ENCODE assay signal across 13 cellular contexts in the genomic region with DNA sequence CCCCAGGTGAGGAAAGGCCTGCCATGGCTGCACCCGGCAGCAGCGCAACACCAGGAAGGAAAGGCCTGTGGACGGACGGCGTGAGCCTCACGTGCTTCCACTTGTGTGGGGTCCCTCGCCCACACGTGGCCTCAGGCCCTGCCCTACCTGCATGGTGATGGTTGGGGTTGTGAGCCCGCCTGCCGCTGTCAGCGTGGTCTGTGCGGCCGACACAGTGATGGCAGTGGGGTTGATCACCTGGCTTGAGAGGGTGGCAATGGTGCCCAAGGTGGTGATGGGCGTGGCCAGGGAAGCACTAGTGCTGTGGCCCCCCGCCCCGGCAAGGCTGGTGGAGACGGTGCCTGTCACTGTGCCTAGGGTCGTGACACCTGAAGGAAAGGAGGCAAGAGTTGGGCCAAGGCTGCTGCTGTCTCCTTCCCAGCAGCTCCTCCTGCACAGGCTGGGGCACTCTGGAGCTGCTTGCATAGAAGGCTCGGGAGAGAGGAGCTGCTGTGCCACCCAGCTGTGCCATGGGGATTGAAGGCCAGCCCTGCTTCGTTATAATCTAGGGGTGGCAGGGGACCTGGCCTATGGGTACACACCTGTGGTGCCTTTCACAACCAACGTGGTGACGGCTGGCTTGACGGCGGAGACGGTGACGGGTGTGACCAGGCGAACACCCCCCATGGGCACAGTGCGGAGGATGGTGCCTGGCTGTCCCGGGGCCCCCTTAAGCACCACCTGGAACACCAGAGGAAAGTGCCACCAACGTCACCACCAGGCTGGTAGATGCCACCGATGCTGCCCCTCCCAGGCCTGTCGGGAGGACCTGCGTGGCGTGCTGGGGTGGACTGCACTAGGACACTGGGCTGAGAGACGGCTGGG. TPM values are rescaled to one million over a fixed set of nuclear protein-coding genes. Genes with fewer than 3 reads are reported as not detected.
A peak's percentile ranks its signal among the peaks of the same experiment; 100 is the strongest.
DNase-seq lines count a peak whose midpoint lies in the region; ATAC-seq, FAIRE-seq and TF ChIP-seq lines count a peak whose summit lies in the region.
"Had no signal": no experiment of that assay in that cellular context is flagged by ENCODE, and none has a peak within 500 bp of the region (broad histone marks: within the 10 kb centered on the region; RNA-seq: fewer than 3 reads in every experiment).

No MANE protein-coding gene starts in this region.

- TF ChIP-seq EP300 in stomach (IDR thresholded peaks at IDR 0.05): no peak

- ATAC-seq in RWPE2 (ENCODE audit: low read depth) (0 out of 3 replicates have a peak, but pooled peaks have one; percentile 13), HG03571 (IDR thresholded peaks at IDR 0.05; ENCODE audit: unreplicated experiment) (no peak)

- no peak for FAIRE-seq in GM12892 (lab: Jason Lieb, UNC)
- no peak for FAIRE-seq in kidney (lab: Jason Lieb, UNC)

- DNase-seq in GM12892 (ENCODE audit: insufficient read length) (no peak), RWPE2 (ENCODE audit: low spot score) (no peak), kidney (peak; percentile 70), NCI-H1436 (lab: John Stamatoyannopoulos, UW) (no peak), stomach (no peak)
- DNase-seq: AML-193; NCI-H1092; NCI-H1694; NCI-H345; NCI-H526 treated with DMSO at 0.1 percent for 48 hours; NK-92 treated with Interleukin-12 subunit alpha and Interleukin-12 subunit beta, amount 100 ng/mL, for 24 hours had no signal

- intact Hi-C loops in kidney (cut with DNase I): loop anchor here (10.0 kb wide), 1 partner anchor 191 kb away; a partner anchor contains a TSS
- intact Hi-C loops in stomach (cut with DNase I; ENCODE audit: low total_unique reads): no loop called here

- H3K4me1 ChIP-seq in RWPE2 (ENCODE audit: insufficient read depth, poor library complexity, severe bottlenecking) (no peaks in the 10 kb centered on the region), kidney (ENCODE audit: control insufficient read depth in 1 of 2, insufficient read depth in 1 of 2, low read depth in 1 of 2, low read length in 2 of 2) (no peaks in the 10 kb centered on the region), stomach (peaks cover 0 to 15% (median 7%) of the 10 kb centered on the region in 4 donors)

- H3K27me3 ChIP-seq in RWPE2 (ENCODE audit: insufficient read depth, poor library complexity, severe bottlenecking): no peaks in the 10 kb centered on the region
- peaks cover 0 to 5% (median 0%) of the 10 kb centered on the region in 3 donors for H3K27me3 ChIP-seq in stomach

- no peak overlapping the region for H3K27ac ChIP-seq in RWPE2 (ENCODE audit: poor library complexity, severe bottlenecking)
- no peak overlapping the region for H3K27ac ChIP-seq in kidney (ENCODE audit: low read depth in 2 of 2, low read length in 2 of 2)
- H3K27ac ChIP-seq in stomach: peak overlapping the region in 1 of 5 donors; percentile 79
- H3K27ac ChIP-seq: KMS-11 had no signal

- TF ChIP-seq CTCF in RWPE2 (IDR thresholded peaks at IDR 0.05; ENCODE audit: poor library complexity, severe bottlenecking) (no peak), kidney (IDR thresholded peaks at IDR 0.05; ENCODE audit: borderline replicate concordance, extremely low read depth, insufficient read depth) (no peak), stomach (IDR thresholded peaks at IDR 0.05) (no peak)

- no peak overlapping the region for H3K4me3 ChIP-seq in RWPE2 (ENCODE audit: severe bottlenecking)
- H3K4me3 ChIP-seq in kidney (ENCODE audit: low read length in 2 of 2): no peak overlapping the region
- H3K4me3 ChIP-seq in stomach: no peak overlapping the region

- TF ChIP-seq POLR2A in GM12892 (IDR thresholded peaks at IDR 0.05; ENCODE audit: low read depth, low read length) (0 out of 2 replicates have a peak, but pooled peaks have one; percentile 6), stomach (IDR thresholded peaks at IDR 0.05) (no peak)

- H3K9ac ChIP-seq in kidney (ENCODE audit: low read length in 2 of 2): no peak overlapping the region
- H3K9ac ChIP-seq: KMS-11 had no signal

- 79 to 94% (median 90%) methylated on average over 17 to 35 of the region's 35 CpGs for WGBS in stomach, 5 donors

- peaks cover 63% of the 10 kb centered on the region for H3K36me3 ChIP-seq in RWPE2 (ENCODE audit: low read depth)
- peaks cover 19 to 32% of the 10 kb centered on the region in 2 donors for H3K36me3 ChIP-seq in kidney (ENCODE audit: control insufficient read depth in 1 of 2, insufficient read depth in 2 of 2, low read length in 2 of 2)
- H3K36me3 ChIP-seq in stomach: peaks cover 42 to 100% (median 97%) of the 10 kb centered on the region in 4 donors

- H3K9me3 ChIP-seq in RWPE2 (ENCODE audit: severe bottlenecking) (no peaks in the 10 kb centered on the region), kidney (ENCODE audit: control insufficient read depth in 1 of 2, low read length in 2 of 2) (no peaks in the 10 kb centered on the region), stomach (no peaks in the 10 kb centered on the region)

RNA-seq across cellular contexts. Expression of a gene that starts 11.8 kb away (rescaled TPM):
- polyA plus RNA-seq in GM12892 (2012; ENCODE audit: missing spikeins): 3.7 TPM
- total RNA-seq in kidney (22.9 TPM), stomach (1 to 10 TPM in 2 of 5 donors, not detected in 3; 2.3 to 8.3 TPM)
- polyA plus RNA-seq in kidney (ENCODE audit: insufficient read depth, low read depth, low replicate concordance) (78.2 TPM), stomach (10 to 100 TPM in 1 of 3 donors, 1 to 10 TPM in 2; 4.4 to 12.7 (median 8.1) TPM)

RNA-seq across cellular contexts. Expression of a gene that starts 15.3 kb away (rescaled TPM):
- polyA plus RNA-seq in GM12892 (2012; ENCODE audit: missing spikeins): 13.3 TPM
- total RNA-seq in kidney (54.6 TPM), stomach (10 to 100 TPM; 13.2 to 61.6 (median 35.3) TPM)
- polyA plus RNA-seq in kidney (ENCODE audit: insufficient read depth, low read depth, low replicate concordance) (13.5 TPM), stomach (10 to 100 TPM in 2 of 3 donors, 1 to 10 TPM in 1; 9.0 to 13.9 (median 12.6) TPM)

RNA-seq across cellular contexts. Expression of a gene that starts 16.3 kb away (rescaled TPM):
- 2.2 TPM for polyA plus RNA-seq in GM12892 (2012; ENCODE audit: missing spikeins)
- total RNA-seq in kidney: 9.6 TPM
- 12.4 TPM for polyA plus RNA-seq in kidney (ENCODE audit: insufficient read depth, low read depth, low replicate concordance)
- 10 to 100 TPM in 1 of 5 donors, 1 to 10 TPM in 2, under 1 TPM in 1, not detected in 1; 0.89 to 16.2 (median 2.9) TPM for total RNA-seq in stomach
- 1 to 10 TPM; 2.3 to 7.0 (median 6.3) TPM for polyA plus RNA-seq in stomach

RNA-seq across cellular contexts. Expression of a gene that starts 21.4 kb away (rescaled TPM):
- polyA plus RNA-seq in GM12892 (2012; ENCODE audit: missing spikeins): 76.2 TPM
- 79.3 TPM for total RNA-seq in kidney
- 120 TPM for polyA plus RNA-seq in kidney (ENCODE audit: insufficient read depth, low read depth, low replicate concordance)
- 10 to 100 TPM; 23.2 to 63.8 (median 35.6) TPM for total RNA-seq in stomach
- 100 to 1,000 TPM; 114 to 161 (median 125) TPM for polyA plus RNA-seq in stomach

RNA-seq across cellular contexts. Expression of a gene that starts 30.2 kb away (rescaled TPM):
- polyA plus RNA-seq in GM12892 (2012; ENCODE audit: missing spikeins): 23.2 TPM
- total RNA-seq in kidney: 73.0 TPM
- 38.3 TPM for polyA plus RNA-seq in kidney (ENCODE audit: insufficient read depth, low read depth, low replicate concordance)
- total RNA-seq in stomach: 10 to 100 TPM; 18.5 to 93.9 (median 67.7) TPM
- 10 to 100 TPM; 24.9 to 35.5 (median 25.2) TPM for polyA plus RNA-seq in stomach
